ENCODE assay signal across 1 cellular context in the genomic region with DNA sequence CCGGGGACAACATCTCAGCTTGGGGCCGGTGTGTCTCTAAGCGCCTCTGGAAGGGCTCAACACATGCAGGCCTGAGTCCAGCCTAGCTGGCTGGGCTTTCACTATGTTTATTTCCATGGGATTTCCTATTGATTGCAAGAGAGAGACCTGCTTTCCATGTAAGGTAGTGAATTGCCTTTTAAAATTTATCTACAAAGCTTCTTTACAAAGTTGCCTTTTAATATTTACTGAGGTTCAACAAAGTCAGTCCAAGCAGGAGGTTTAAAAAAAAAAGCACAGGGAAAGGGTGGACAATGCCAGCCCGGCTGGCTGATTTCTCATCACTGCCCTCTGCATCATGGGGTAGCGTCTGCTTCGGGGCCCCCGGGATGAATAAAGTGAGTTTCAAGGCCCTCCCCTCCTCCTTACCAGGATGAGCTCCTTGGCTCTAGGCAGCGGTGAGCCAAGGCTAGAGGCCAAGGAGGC.
TF ChIP-seq lines count a peak whose summit lies in the region.

No MANE protein-coding gene starts in this region.

TF ChIP-seq in SK-N-SH, 30 proteins besides CTCF, POLR2A, EP300 and RAD21 (continued from another document):
- TF ChIP-seq MXI1 (IDR thresholded peaks at IDR 0.05; ENCODE audit: low read depth, low read length): no peak
- TF ChIP-seq, protein P1, sequence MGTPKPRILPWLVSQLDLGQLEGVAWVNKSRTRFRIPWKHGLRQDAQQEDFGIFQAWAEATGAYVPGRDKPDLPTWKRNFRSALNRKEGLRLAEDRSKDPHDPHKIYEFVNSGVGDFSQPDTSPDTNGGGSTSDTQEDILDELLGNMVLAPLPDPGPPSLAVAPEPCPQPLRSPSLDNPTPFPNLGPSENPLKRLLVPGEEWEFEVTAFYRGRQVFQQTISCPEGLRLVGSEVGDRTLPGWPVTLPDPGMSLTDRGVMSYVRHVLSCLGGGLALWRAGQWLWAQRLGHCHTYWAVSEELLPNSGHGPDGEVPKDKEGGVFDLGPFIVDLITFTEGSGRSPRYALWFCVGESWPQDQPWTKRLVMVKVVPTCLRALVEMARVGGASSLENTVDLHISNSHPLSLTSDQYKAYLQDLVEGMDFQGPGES (IDR thresholded peaks at IDR 0.05; ENCODE audit: low read depth, low read length): no peak
- no peak for TF ChIP-seq GATA2 (CRISPR knock-in tag; IDR thresholded peaks at IDR 0.05)
- TF ChIP-seq ELF1 (IDR thresholded peaks at IDR 0.05): no peak
- TF ChIP-seq TAF1 (IDR thresholded peaks at IDR 0.05; ENCODE audit: borderline replicate concordance, low read depth, low read length): no peak
- TF ChIP-seq, protein P2, sequence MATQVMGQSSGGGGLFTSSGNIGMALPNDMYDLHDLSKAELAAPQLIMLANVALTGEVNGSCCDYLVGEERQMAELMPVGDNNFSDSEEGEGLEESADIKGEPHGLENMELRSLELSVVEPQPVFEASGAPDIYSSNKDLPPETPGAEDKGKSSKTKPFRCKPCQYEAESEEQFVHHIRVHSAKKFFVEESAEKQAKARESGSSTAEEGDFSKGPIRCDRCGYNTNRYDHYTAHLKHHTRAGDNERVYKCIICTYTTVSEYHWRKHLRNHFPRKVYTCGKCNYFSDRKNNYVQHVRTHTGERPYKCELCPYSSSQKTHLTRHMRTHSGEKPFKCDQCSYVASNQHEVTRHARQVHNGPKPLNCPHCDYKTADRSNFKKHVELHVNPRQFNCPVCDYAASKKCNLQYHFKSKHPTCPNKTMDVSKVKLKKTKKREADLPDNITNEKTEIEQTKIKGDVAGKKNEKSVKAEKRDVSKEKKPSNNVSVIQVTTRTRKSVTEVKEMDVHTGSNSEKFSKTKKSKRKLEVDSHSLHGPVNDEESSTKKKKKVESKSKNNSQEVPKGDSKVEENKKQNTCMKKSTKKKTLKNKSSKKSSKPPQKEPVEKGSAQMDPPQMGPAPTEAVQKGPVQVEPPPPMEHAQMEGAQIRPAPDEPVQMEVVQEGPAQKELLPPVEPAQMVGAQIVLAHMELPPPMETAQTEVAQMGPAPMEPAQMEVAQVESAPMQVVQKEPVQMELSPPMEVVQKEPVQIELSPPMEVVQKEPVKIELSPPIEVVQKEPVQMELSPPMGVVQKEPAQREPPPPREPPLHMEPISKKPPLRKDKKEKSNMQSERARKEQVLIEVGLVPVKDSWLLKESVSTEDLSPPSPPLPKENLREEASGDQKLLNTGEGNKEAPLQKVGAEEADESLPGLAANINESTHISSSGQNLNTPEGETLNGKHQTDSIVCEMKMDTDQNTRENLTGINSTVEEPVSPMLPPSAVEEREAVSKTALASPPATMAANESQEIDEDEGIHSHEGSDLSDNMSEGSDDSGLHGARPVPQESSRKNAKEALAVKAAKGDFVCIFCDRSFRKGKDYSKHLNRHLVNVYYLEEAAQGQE (IDR thresholded peaks at IDR 0.05; ENCODE audit: low read depth, low read length): no peak
- TF ChIP-seq TCF12 (IDR thresholded peaks at IDR 0.05): no peak
- no peak for TF ChIP-seq CHD2 (IDR thresholded peaks at IDR 0.05; ENCODE audit: low read length, partially characterized antibody)
- no peak for TF ChIP-seq MEF2A (IDR thresholded peaks at IDR 0.05; ENCODE audit: borderline replicate concordance, low read depth)
- no peak for TF ChIP-seq NFIC (IDR thresholded peaks at IDR 0.05; ENCODE audit: borderline replicate concordance)
- TF ChIP-seq GABPA (IDR thresholded peaks at IDR 0.05; ENCODE audit: low read depth): no peak
- TF ChIP-seq NRF1 (IDR thresholded peaks at IDR 0.05; ENCODE audit: low read depth, low read length): no peak
- no peak for TF ChIP-seq EZH2phosphoT487 (IDR thresholded peaks at IDR 0.05; ENCODE audit: borderline replicate concordance, low read depth)
- TF ChIP-seq SIN3A (IDR thresholded peaks at IDR 0.05; ENCODE audit: borderline replicate concordance, low read depth, low read length): no peak
- no peak for TF ChIP-seq RXRA (IDR thresholded peaks at IDR 0.05; ENCODE audit: borderline replicate concordance, low read depth)
- TF ChIP-seq POLR2AphosphoS5 (IDR thresholded peaks at IDR 0.05; ENCODE audit: low read depth, low read length): no peak
- no peak for TF ChIP-seq TEAD4 (IDR thresholded peaks at IDR 0.05; ENCODE audit: borderline replicate concordance, insufficient read depth)
- no peak for TF ChIP-seq FOXJ3 (CRISPR knock-in tag; IDR thresholded peaks at IDR 0.05)
